In the genomic region with DNA sequence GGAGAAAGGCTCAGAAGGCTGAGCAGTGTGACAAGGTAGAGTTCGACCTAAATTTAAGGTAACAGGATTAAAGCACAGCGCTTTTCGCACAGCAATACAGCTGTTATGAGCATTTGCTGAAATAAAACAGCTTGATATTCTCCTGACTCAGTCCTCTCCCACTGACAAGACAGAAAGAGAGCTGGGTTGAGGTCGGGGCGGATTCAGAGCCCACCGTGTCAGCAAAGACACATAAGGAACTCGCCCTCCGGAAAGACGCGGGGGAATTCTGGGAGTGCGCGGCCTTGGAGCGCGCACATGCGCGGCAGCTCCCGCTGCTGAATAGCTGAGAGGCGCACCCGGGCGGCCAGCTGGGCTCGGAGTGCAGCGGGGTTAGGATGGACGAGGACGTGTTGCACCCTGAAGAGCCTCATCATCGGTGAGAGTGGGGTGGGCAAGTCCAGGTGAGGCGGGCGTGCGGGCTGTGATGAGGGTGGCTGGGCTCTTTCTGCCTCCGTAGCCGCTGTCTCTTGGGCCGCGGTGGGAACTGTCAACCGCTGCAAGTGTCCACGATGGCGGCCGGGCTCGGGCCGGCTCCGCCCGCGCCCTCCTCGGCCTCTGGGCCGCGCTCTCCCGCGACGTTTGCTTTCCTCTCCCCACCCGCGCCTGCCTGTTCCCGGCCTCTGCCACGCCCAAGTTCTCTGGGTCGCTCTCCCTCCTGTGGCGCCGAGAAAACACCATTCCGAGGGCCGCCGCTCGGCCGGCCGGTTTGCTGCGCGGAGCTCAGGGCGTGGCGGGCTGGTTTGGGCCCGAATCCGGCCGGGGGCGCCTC, we compare ENCODE assay signal across 1 cellular context.
TF ChIP-seq lines count a peak whose summit lies in the region.

No MANE protein-coding gene starts in this region.

TF ChIP-seq in HepG2, 621 proteins besides CTCF, POLR2A, EP300 and RAD21 (continued from another document and continues in another):
- TF ChIP-seq THRA (CRISPR knock-in tag; IDR thresholded peaks at IDR 0.05; ENCODE audit: borderline replicate concordance) (peak; percentile 57; the same call in 1 of the 2 replicates), MTF2 (CRISPR knock-in tag; IDR thresholded peaks at IDR 0.05; ENCODE audit: borderline replicate concordance) (peak; percentile 89; the same call in 1 of the 2 replicates), ATF4 (CRISPR knock-in tag; IDR thresholded peaks at IDR 0.05) (no peak; a peak in 1 of 4 replicates), HNF1A (IDR thresholded peaks at IDR 0.05; ENCODE audit: low read depth) (no peak), HNF1A (CRISPR knock-in tag; IDR thresholded peaks at IDR 0.05; ENCODE audit: borderline replicate concordance) (peak; percentile 59; the same call in 1 of the 2 replicates), ASH2L (IDR thresholded peaks at IDR 0.05; ENCODE audit: insufficient read length, low read depth, low read length) (peak; percentile 88), TMF1 (CRISPR knock-in tag; IDR thresholded peaks at IDR 0.05; ENCODE audit: low read depth) (no peak; the same call in 1 of the 2 replicates), ZNF720 (CRISPR knock-in tag; IDR thresholded peaks at IDR 0.05) (no peak), EEA1 (CRISPR knock-in tag; IDR thresholded peaks at IDR 0.05; ENCODE audit: borderline replicate concordance) (peak; percentile 90; the same call in 1 of the 2 replicates), CREM (IDR thresholded peaks at IDR 0.05) (no peak), CREM (CRISPR knock-in tag; IDR thresholded peaks at IDR 0.05) (no peak), RXRB (CRISPR knock-in tag; IDR thresholded peaks at IDR 0.05; ENCODE audit: borderline replicate concordance) (peak; percentile 36; the same call in 1 of the 2 replicates), ZNF547 (CRISPR knock-in tag; IDR thresholded peaks at IDR 0.05) (peak; percentile 77; the same call in 1 of the 2 replicates), SRSF1 (optimal IDR thresholded peaks at IDR 0.05; ENCODE audit: low read depth, low read length) (peak; percentile 40), ZNF44 (CRISPR knock-in tag; IDR thresholded peaks at IDR 0.05) (no peak), BHLHE40 (IDR thresholded peaks at IDR 0.05; ENCODE audit: low read length) (no peak), DR1 (CRISPR knock-in tag; IDR thresholded peaks at IDR 0.05) (peak; percentile 55; the same call in 1 of the 2 replicates), ZIK1 (CRISPR knock-in tag; IDR thresholded peaks at IDR 0.05; ENCODE audit: borderline replicate concordance, low read depth) (peak; percentile 68; the same call in 1 of the 2 replicates), ZMAT5 (CRISPR knock-in tag; IDR thresholded peaks at IDR 0.05; ENCODE audit: borderline replicate concordance, low read depth) (no peak), ZKSCAN8 (CRISPR knock-in tag; IDR thresholded peaks at IDR 0.05; ENCODE audit: borderline replicate concordance) (no peak), PRMT3 (CRISPR knock-in tag; IDR thresholded peaks at IDR 0.05; ENCODE audit: borderline replicate concordance, low read depth) (peak; percentile 15; the same call in 1 of the 2 replicates), ZNF878 (CRISPR knock-in tag; IDR thresholded peaks at IDR 0.05) (peak; percentile 67), ZGPAT (CRISPR knock-in tag; IDR thresholded peaks at IDR 0.05) (peak; percentile 74; the same call in 1 of the 2 replicates), REL (CRISPR knock-in tag; conservative IDR thresholded peaks at IDR 0.05) (no peak), CBFB (CRISPR knock-in tag; IDR thresholded peaks at IDR 0.05) (no peak), RARA (CRISPR knock-in tag; IDR thresholded peaks at IDR 0.05) (0 out of 2 replicates have a peak, but pooled peaks have one; percentile 14), ZNF776 (CRISPR knock-in tag; IDR thresholded peaks at IDR 0.05) (peak; percentile 44; the same call in 1 of the 2 replicates), ZNF552 (CRISPR knock-in tag; IDR thresholded peaks at IDR 0.05; ENCODE audit: borderline replicate concordance) (peak; percentile 88), ZMYM4 (CRISPR knock-in tag; IDR thresholded peaks at IDR 0.05) (peak; percentile 82), NBN (conservative IDR thresholded peaks at IDR 0.05) (no peak), SP2 (CRISPR knock-in tag; IDR thresholded peaks at IDR 0.05) (peak; percentile 39; the same call in 1 of the 2 replicates), JUN (CRISPR knock-in tag; IDR thresholded peaks at IDR 0.05) (no peak), CSRNP1 (CRISPR knock-in tag; IDR thresholded peaks at IDR 0.05) (peak; percentile 41; the same call in 1 of the 2 replicates), ZNF329 (CRISPR knock-in tag; IDR thresholded peaks at IDR 0.05; ENCODE audit: low read depth) (peak; percentile 51; the same call in 1 of the 2 replicates), SMC3 (IDR thresholded peaks at IDR 0.05; ENCODE audit: low read length) (no peak), ZNF841 (CRISPR knock-in tag; IDR thresholded peaks at IDR 0.05; ENCODE audit: borderline replicate concordance) (no peak), ZNF766 (CRISPR knock-in tag; IDR thresholded peaks at IDR 0.05; ENCODE audit: borderline replicate concordance) (no peak), NCOA1 (CRISPR knock-in tag; IDR thresholded peaks at IDR 0.05) (peak; percentile 77; the same call in 1 of the 2 replicates), ZNF704 (CRISPR knock-in tag; IDR thresholded peaks at IDR 0.05; ENCODE audit: borderline replicate concordance) (peak; percentile 84; the same call in 1 of the 2 replicates)
- TF ChIP-seq, protein P1, sequence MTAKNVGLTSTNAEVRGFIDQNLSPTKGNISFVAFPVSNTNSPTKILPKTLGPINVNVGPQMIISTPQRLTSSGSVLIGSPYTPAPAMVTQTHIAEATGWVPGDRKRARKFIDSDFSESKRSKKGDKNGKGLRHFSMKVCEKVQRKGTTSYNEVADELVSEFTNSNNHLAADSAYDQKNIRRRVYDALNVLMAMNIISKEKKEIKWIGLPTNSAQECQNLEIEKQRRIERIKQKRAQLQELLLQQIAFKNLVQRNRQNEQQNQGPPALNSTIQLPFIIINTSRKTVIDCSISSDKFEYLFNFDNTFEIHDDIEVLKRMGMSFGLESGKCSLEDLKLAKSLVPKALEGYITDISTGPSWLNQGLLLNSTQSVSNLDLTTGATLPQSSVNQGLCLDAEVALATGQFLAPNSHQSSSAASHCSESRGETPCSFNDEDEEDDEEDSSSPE (CRISPR knock-in tag; IDR thresholded peaks at IDR 0.05) = peak; percentile 55
- TF ChIP-seq, protein P2, sequence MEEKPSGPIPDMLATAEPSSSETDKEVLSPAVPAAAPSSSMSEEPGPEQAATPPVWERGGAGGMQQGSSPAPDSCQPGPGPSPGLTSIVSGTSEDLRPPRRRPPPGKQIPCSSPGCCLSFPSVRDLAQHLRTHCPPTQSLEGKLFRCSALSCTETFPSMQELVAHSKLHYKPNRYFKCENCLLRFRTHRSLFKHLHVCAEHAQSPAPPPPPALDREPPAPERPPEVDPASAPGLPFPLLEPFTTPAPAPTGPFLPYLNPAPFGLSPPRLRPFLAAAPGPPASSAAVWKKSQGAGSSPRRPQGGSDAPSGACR (CRISPR knock-in tag; IDR thresholded peaks at IDR 0.05) = peak; percentile 96
